Comparison of ENCODE assay signal across 13 cellular contexts in genomic region chr2:218295029-218295428, GRCh38. TPM values are rescaled to one million over a fixed set of nuclear protein-coding genes. Genes with fewer than 3 reads are reported as not detected.
DNase-seq lines count a peak whose midpoint lies in the region; ATAC-seq and TF ChIP-seq lines count a peak whose summit lies in the region.
"Had no signal": no experiment of that assay in that cellular context is flagged by ENCODE, and none has a peak within 500 bp of the region (broad histone marks: within the 10 kb centered on the region; RNA-seq: fewer than 3 reads in every experiment).

No MANE protein-coding gene starts in this region.

- no peaks in the 10 kb centered on the region for H3K9me3 Mint-ChIP-seq in activated T-cell treated with anti-CD3 and anti-CD28 coated beads, Interleukin-2, amount 50 U/mL, for 24 hours
- H3K9me3 Mint-ChIP-seq: activated CD4-positive, alpha-beta memory T cell treated with anti-CD3 and anti-CD28 coated beads, Interleukin-2, amount 10 ng/mL, durations not matched to agents 7 days and 5 days; naive thymus-derived CD4-positive, alpha-beta T cell had no signal

- H3K27ac ChIP-seq in caudate nucleus (ENCODE audit: low read depth, low read length) (peak overlapping the region; percentile 11), upper lobe of left lung (peak overlapping the region; percentile 78 to 99 (median 91))
- H3K27ac ChIP-seq: HL-60 had no signal

- ATAC-seq in upper lobe of left lung (ENCODE audit: low FRiP score in 2 of 2), result peak in 1 of 2 donors; percentile 8
- ATAC-seq in GM18498 (IDR thresholded peaks at IDR 0.05; ENCODE audit: unreplicated experiment), result no peak
- ATAC-seq in GM18517 (IDR thresholded peaks at IDR 0.05; ENCODE audit: unreplicated experiment), result no peak
- ATAC-seq: naive thymus-derived CD4-positive, alpha-beta T cell had no signal

- H3K4me1 Mint-ChIP-seq in activated T-cell treated with anti-CD3 and anti-CD28 coated beads, Interleukin-2, amount 50 U/mL, for 24 hours (ENCODE audit: low read depth), result peaks cover 33% of the 10 kb centered on the region

- H3K4me3 Mint-ChIP-seq in activated T-cell treated with anti-CD3 and anti-CD28 coated beads, Interleukin-2, amount 50 U/mL, for 24 hours, result no peak overlapping the region
- H3K4me3 Mint-ChIP-seq: activated CD4-positive, alpha-beta memory T cell treated with anti-CD3 and anti-CD28 coated beads, Interleukin-2, amount 10 ng/mL, durations not matched to agents 7 days and 5 days had no signal

- WGBS in upper lobe of left lung, 2 donors, result 31 to 46% methylated on average over 4 to 7 of the region's 7 CpGs

- no peaks in the 10 kb centered on the region for H3K9me3 ChIP-seq in upper lobe of left lung

- H3K4me3 ChIP-seq in upper lobe of left lung, result no peak overlapping the region

- H3K36me3 Mint-ChIP-seq in activated T-cell treated with anti-CD3 and anti-CD28 coated beads, Interleukin-2, amount 50 U/mL, for 24 hours (ENCODE audit: low read depth), result peaks cover 11% of the 10 kb centered on the region

- peak overlapping the region; percentile 26 for H3K27ac Mint-ChIP-seq in activated T-cell treated with anti-CD3 and anti-CD28 coated beads, Interleukin-2, amount 50 U/mL, for 24 hours
- H3K27ac Mint-ChIP-seq: activated CD4-positive, alpha-beta memory T cell treated with anti-CD3 and anti-CD28 coated beads, Interleukin-2, amount 10 ng/mL, durations not matched to agents 7 days and 5 days had no signal

- no peak for TF ChIP-seq CTCF in upper lobe of left lung (IDR thresholded peaks at IDR 0.05)

- TF ChIP-seq POLR2A in upper lobe of left lung (IDR thresholded peaks at IDR 0.05), result no peak

- TF ChIP-seq EP300 in upper lobe of left lung (IDR thresholded peaks at IDR 0.05), result peak in 1 of 4 donors; percentile 31

- H3K4me1 ChIP-seq in upper lobe of left lung, result peaks cover 40 to 61% (median 49%) of the 10 kb centered on the region in 4 donors

- no peaks in the 10 kb centered on the region for H3K27me3 Mint-ChIP-seq in activated T-cell treated with anti-CD3 and anti-CD28 coated beads, Interleukin-2, amount 50 U/mL, for 24 hours
- H3K27me3 Mint-ChIP-seq: activated CD4-positive, alpha-beta memory T cell treated with anti-CD3 and anti-CD28 coated beads, Interleukin-2, amount 10 ng/mL, durations not matched to agents 7 days and 5 days had no signal

- H3K27me3 ChIP-seq in upper lobe of left lung, result no peaks in the 10 kb centered on the region

- no peaks in the 10 kb centered on the region for H3K36me3 ChIP-seq in upper lobe of left lung

- no peak for DNase-seq in activated T-cell treated with anti-CD3 and anti-CD28 coated beads, Interleukin-2, amount 50 U/mL, for 24 hours
- DNase-seq in activated T-cell treated with anti-CD3 and anti-CD28 coated beads, Interleukin-2, amount 50 U/mL, for 1 hour, result no peak
- DNase-seq in caudate nucleus (lab: John Stamatoyannopoulos, UW) (no peak), mucosa of gallbladder (ENCODE audit: low spot score) (peak; percentile 29), upper lobe of left lung (no peak), hypothalamus (lab: John Stamatoyannopoulos, UW) (no peak)
- DNase-seq: activated CD4-positive, alpha-beta memory T cell treated with anti-CD3 and anti-CD28 coated beads, Interleukin-2, amount 10 ng/mL, durations not matched to agents 7 days and 5 days; naive thymus-derived CD4-positive, alpha-beta T cell; NCI-H2029 treated with DMSO at 0.1 percent for 48 hours; stimulated activated CD4-positive, alpha-beta T cell treated with anti-CD3 and anti-CD28 coated beads, Interleukin-1b, Interleukin-23, amount 100 ng/mL, for 48 hours had no signal

RNA-seq across cellular contexts. Expression of gene TMBIM1, which starts 2.7 kb away (rescaled TPM):
- total RNA-seq in mucosa of gallbladder (388 TPM), upper lobe of left lung (100 to 1,000 TPM; 112 to 359 (median 236) TPM)

RNA-seq across cellular contexts. Expression of gene PNKD, which starts 24.7 kb away (rescaled TPM):
- total RNA-seq in mucosa of gallbladder, result 154 TPM
- total RNA-seq in upper lobe of left lung, result 100 to 1,000 TPM in 2 of 6 donors, 10 to 100 TPM in 4; 69.8 to 153 (median 87.2) TPM

RNA-seq across cellular contexts. Expression of gene AAMP, which starts 25.1 kb away (rescaled TPM):
- total RNA-seq in mucosa of gallbladder (114 TPM), upper lobe of left lung (100 to 1,000 TPM in 4 of 6 donors, 10 to 100 TPM in 2; 67.1 to 168 (median 118) TPM)

RNA-seq across cellular contexts. Expression of gene GPBAR1, which starts 34.2 kb away (rescaled TPM):
- 49.3 TPM for total RNA-seq in mucosa of gallbladder
- total RNA-seq in upper lobe of left lung, result 1 to 10 TPM in 5 of 6 donors, under 1 TPM in 1; 0.33 to 6.4 (median 4.1) TPM
